ENCODE assay signal across 1 cellular context in the genomic region with DNA sequence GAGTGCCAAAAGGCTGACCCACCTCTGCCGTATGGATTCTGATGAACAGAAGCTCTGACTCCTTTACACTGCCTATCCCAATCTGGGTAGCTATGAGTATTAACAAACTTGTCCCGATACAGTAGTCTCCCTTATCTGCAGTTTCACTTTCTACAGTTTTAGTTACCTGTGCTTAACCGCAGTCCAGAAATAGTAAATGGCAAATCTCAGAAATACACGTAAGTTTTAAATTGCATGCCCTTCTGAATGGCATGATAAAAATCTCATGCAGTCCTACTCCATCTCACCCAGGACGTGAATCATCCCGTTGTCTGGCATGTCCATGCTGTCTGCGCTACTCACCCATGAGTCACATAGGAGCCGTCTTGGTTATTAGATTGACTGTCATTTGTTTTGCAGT.
A peak's percentile ranks its signal among the peaks of the same experiment; 100 is the strongest.
TF ChIP-seq lines count a peak whose summit lies in the region.

No MANE protein-coding gene starts in this region.

TF ChIP-seq in K562, 482 proteins besides CTCF, POLR2A, EP300 and RAD21:
- TF ChIP-seq, protein P1, sequence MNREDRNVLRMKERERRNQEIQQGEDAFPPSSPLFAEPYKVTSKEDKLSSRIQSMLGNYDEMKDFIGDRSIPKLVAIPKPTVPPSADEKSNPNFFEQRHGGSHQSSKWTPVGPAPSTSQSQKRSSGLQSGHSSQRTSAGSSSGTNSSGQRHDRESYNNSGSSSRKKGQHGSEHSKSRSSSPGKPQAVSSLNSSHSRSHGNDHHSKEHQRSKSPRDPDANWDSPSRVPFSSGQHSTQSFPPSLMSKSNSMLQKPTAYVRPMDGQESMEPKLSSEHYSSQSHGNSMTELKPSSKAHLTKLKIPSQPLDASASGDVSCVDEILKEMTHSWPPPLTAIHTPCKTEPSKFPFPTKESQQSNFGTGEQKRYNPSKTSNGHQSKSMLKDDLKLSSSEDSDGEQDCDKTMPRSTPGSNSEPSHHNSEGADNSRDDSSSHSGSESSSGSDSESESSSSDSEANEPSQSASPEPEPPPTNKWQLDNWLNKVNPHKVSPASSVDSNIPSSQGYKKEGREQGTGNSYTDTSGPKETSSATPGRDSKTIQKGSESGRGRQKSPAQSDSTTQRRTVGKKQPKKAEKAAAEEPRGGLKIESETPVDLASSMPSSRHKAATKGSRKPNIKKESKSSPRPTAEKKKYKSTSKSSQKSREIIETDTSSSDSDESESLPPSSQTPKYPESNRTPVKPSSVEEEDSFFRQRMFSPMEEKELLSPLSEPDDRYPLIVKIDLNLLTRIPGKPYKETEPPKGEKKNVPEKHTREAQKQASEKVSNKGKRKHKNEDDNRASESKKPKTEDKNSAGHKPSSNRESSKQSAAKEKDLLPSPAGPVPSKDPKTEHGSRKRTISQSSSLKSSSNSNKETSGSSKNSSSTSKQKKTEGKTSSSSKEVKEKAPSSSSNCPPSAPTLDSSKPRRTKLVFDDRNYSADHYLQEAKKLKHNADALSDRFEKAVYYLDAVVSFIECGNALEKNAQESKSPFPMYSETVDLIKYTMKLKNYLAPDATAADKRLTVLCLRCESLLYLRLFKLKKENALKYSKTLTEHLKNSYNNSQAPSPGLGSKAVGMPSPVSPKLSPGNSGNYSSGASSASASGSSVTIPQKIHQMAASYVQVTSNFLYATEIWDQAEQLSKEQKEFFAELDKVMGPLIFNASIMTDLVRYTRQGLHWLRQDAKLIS (CRISPR knock-in tag; IDR thresholded peaks at IDR 0.05): no peak
- TF ChIP-seq FOSL1 (tag; conservative IDR thresholded peaks at IDR 0.05): peak; percentile 50
TF ChIP-seq in K562: peak in this region for 1.
